Comparison of ENCODE assay signal across 15 cellular contexts in the genomic region with DNA sequence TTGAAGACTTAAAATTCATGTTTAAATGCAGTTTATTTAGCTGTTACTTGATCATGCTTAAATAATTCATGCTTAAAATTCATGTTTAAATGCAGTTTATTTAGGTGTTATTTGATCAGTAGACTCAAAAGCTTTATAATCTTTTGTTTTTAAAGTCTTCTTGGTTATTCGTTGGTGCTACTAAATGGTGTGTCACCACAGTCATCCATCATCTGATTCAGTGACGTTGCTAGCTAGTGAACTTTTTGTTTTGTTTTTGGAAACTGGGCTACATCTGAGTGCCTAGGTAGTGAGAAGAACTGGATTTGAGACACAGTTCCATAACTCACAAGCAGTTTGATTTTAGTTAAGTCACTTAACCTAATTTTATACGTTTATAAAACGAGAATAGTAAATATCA. TPM values are rescaled to one million over a fixed set of nuclear protein-coding genes. Genes with fewer than 3 reads are reported as not detected.
DNase-seq lines count a peak whose midpoint lies in the region; ATAC-seq and TF ChIP-seq lines count a peak whose summit lies in the region.
"Had no signal": no experiment of that assay in that cellular context is flagged by ENCODE, and none has a peak within 500 bp of the region (broad histone marks: within the 10 kb centered on the region; RNA-seq: fewer than 3 reads in every experiment).

No MANE protein-coding gene starts in this region.

- H3K4me1 ChIP-seq in mesenchymal stem cell (ENCODE audit: control insufficient read depth, insufficient read depth, low read depth, low read length) (peaks cover 3% of the 10 kb centered on the region), right atrium auricular region (peaks cover 0 to 38% of the 10 kb centered on the region in 2 donors)
- H3K4me1 ChIP-seq: SJSA1 had no signal

- no peaks in the 10 kb centered on the region for H3K27me3 Mint-ChIP-seq in effector memory CD8-positive, alpha-beta T cell
- no peaks in the 10 kb centered on the region for H3K27me3 Mint-ChIP-seq in CD14-positive monocyte (ENCODE audit: low read depth in 3 of 3)
- H3K27me3 Mint-ChIP-seq: activated naive CD4-positive, alpha-beta T cell treated with anti-CD3 and anti-CD28 coated beads, Interleukin-2, amount 50 U/mL, for 24 hours; stimulated activated naive CD8-positive, alpha-beta T cell treated with anti-CD3 and anti-CD28 coated beads, Interleukin-15, amount 100 ng/mL, for 72 hours had no signal

- H3K27ac ChIP-seq in mesenchymal stem cell (ENCODE audit: low read length, poor library complexity, severe bottlenecking): peak overlapping the region; percentile 23
- peak overlapping the region in 1 of 2 donors; percentile 18 for H3K27ac ChIP-seq in right atrium auricular region
- H3K27ac ChIP-seq: BLaER1 treated with 17β-estradiol and CSF1 and Interleukin-3, amounts not matched to agents 10 nM and 100 nM; KMS-11; SJSA1 had no signal

- H3K9me3 ChIP-seq in mesenchymal stem cell (ENCODE audit: control insufficient read depth, low read length) (no peaks in the 10 kb centered on the region), right atrium auricular region (no peaks in the 10 kb centered on the region)
- H3K9me3 ChIP-seq: SJSA1 had no signal

- intact Hi-C loops in CD14-positive monocyte (cut with micrococcal nuclease): no loop called here

- DNase-seq in AG08396 (ENCODE audit: low spot score) (peak; percentile 24), M059J (ENCODE audit: low read depth) (peak; percentile 80), mesenchymal stem cell (peak; percentile 65), CD14-positive monocyte (ENCODE audit: low spot score) (no peak), NCI-H510A treated with DMSO at 0.1 percent for 48 hours (lab: John Stamatoyannopoulos, UW) (no peak), right atrium auricular region (ENCODE audit: low spot score) (no peak)
- DNase-seq in effector memory CD8-positive, alpha-beta T cell: no peak
- no peak for DNase-seq in stimulated activated CD4-positive, alpha-beta T cell treated with anti-CD3 and anti-CD28 coated beads, Interleukin-4, amount 100 ng/mL, for 24 hours
- DNase-seq: activated CD4-positive, alpha-beta T cell treated with anti-CD3 and anti-CD28 coated beads for 1 hour; effector memory CD4-positive, alpha-beta T cell; stimulated activated naive CD8-positive, alpha-beta T cell treated with anti-CD3 and anti-CD28 coated beads, Interleukin-15, amount 100 ng/mL, for 72 hours had no signal

- no peak overlapping the region for H3K18ac ChIP-seq in mesenchymal stem cell (ENCODE audit: low read depth in 1 of 2, low read length in 2 of 2)

- peaks cover 54 to 74% of the 10 kb centered on the region in 2 donors for H3K4me1 Mint-ChIP-seq in effector memory CD8-positive, alpha-beta T cell (ENCODE audit: low read depth in 2 of 2)
- peaks cover 40% of the 10 kb centered on the region for H3K4me1 Mint-ChIP-seq in CD14-positive monocyte

- H3K36me3 ChIP-seq in mesenchymal stem cell (ENCODE audit: control insufficient read depth in 1 of 2, insufficient read depth in 2 of 2, low read depth in 1 of 2, low read length in 2 of 2): no peaks in the 10 kb centered on the region
- H3K36me3 ChIP-seq in right atrium auricular region: no peaks in the 10 kb centered on the region
- H3K36me3 ChIP-seq: SJSA1 had no signal

- H3K9me3 Mint-ChIP-seq in effector memory CD8-positive, alpha-beta T cell: no peaks in the 10 kb centered on the region
- H3K9me3 Mint-ChIP-seq in CD14-positive monocyte: no peaks in the 10 kb centered on the region
- H3K9me3 Mint-ChIP-seq: stimulated activated naive CD8-positive, alpha-beta T cell treated with anti-CD3 and anti-CD28 coated beads, Interleukin-15, amount 100 ng/mL, for 72 hours had no signal

- H3K23ac ChIP-seq in mesenchymal stem cell (ENCODE audit: low read length in 2 of 2): no peak overlapping the region

- H3K4me3 ChIP-seq in mesenchymal stem cell (ENCODE audit: insufficient read depth in 1 of 2, low read depth in 1 of 2, low read length in 2 of 2): no peak overlapping the region
- H3K4me3 ChIP-seq in right atrium auricular region: no peak overlapping the region
- H3K4me3 ChIP-seq: BLaER1 treated with 17β-estradiol and CSF1 and Interleukin-3, amounts not matched to agents 10 nM and 100 nM; SJSA1 had no signal

- no peak overlapping the region for H3K14ac ChIP-seq in mesenchymal stem cell (ENCODE audit: low read length in 2 of 2)

- H4K91ac ChIP-seq in mesenchymal stem cell (ENCODE audit: low read length): no peak overlapping the region

- no peaks in the 10 kb centered on the region for H3K79me1 ChIP-seq in mesenchymal stem cell (replicated peaks; ENCODE audit: low read length, poor library complexity, severe bottlenecking)

- H2BK15ac ChIP-seq in mesenchymal stem cell (ENCODE audit: low read depth, poor library complexity, severe bottlenecking): no peak overlapping the region

- no peak overlapping the region for H2BK5ac ChIP-seq in mesenchymal stem cell (ENCODE audit: low read depth, low read length, poor library complexity, severe bottlenecking)

- whole genome bisulfite sequencing in mesenchymal stem cell: 14% methylated on average over 2 of the region's 4 CpGs

- H3K27me3 ChIP-seq in mesenchymal stem cell (ENCODE audit: control insufficient read depth in 1 of 2, insufficient read depth in 1 of 2, low read length in 2 of 2) (no peaks in the 10 kb centered on the region), right atrium auricular region (no peaks in the 10 kb centered on the region)
- H3K27me3 ChIP-seq: BLaER1 treated with 17β-estradiol and CSF1 and Interleukin-3, amounts not matched to agents 10 nM and 100 nM; SJSA1 had no signal

- peak overlapping the region in 1 of 2 donors; percentile 48 for H3K4me3 Mint-ChIP-seq in effector memory CD8-positive, alpha-beta T cell
- H3K4me3 Mint-ChIP-seq in CD14-positive monocyte: no peak overlapping the region
- H3K4me3 Mint-ChIP-seq: activated naive CD4-positive, alpha-beta T cell treated with anti-CD3 and anti-CD28 coated beads, Interleukin-2, amount 50 U/mL, for 24 hours; stimulated activated naive CD8-positive, alpha-beta T cell treated with anti-CD3 and anti-CD28 coated beads, Interleukin-15, amount 100 ng/mL, for 72 hours had no signal

- no peak overlapping the region for H2BK120ac ChIP-seq in mesenchymal stem cell (ENCODE audit: low read depth, low read length)

- no peak overlapping the region for H3K4me2 ChIP-seq in mesenchymal stem cell (ENCODE audit: low read length, poor library complexity, severe bottlenecking)
- H3K4me2 ChIP-seq: BLaER1 treated with 17β-estradiol and CSF1 and Interleukin-3, amounts not matched to agents 10 nM and 100 nM; KMS-11 had no signal

- H2AK5ac ChIP-seq in mesenchymal stem cell (ENCODE audit: low read length, severe bottlenecking): no peak overlapping the region

- no peak overlapping the region for H2BK12ac ChIP-seq in mesenchymal stem cell (ENCODE audit: low read length in 2 of 2)

- TF ChIP-seq CTCF in CD14-positive monocyte (IDR thresholded peaks at IDR 0.05) (no peak), right atrium auricular region (IDR thresholded peaks at IDR 0.05) (no peak)

- H4K8ac ChIP-seq in mesenchymal stem cell (ENCODE audit: low read length): no peak overlapping the region

- no peak overlapping the region for H3K4ac ChIP-seq in mesenchymal stem cell (ENCODE audit: low read depth in 1 of 2, low read length in 2 of 2)

- H3K27ac Mint-ChIP-seq in effector memory CD8-positive, alpha-beta T cell: peak overlapping the region in 1 of 2 donors; percentile 84
- peak overlapping the region in 3 of 7 donors; percentile 4 to 63 (median 50) for H3K27ac Mint-ChIP-seq in CD14-positive monocyte
- H3K27ac Mint-ChIP-seq: stimulated activated naive CD8-positive, alpha-beta T cell treated with anti-CD3 and anti-CD28 coated beads, Interleukin-15, amount 100 ng/mL, for 72 hours had no signal

- H3K9ac ChIP-seq in mesenchymal stem cell (ENCODE audit: low read length): peak overlapping the region; percentile 70
- H3K9ac ChIP-seq: BLaER1 treated with 17β-estradiol and CSF1 and Interleukin-3, amounts not matched to agents 10 nM and 100 nM; KMS-11 had no signal

- H3K36me3 Mint-ChIP-seq in effector memory CD8-positive, alpha-beta T cell (ENCODE audit: insufficient read depth): peaks cover 14% of the 10 kb centered on the region
- peaks cover 3 to 21% of the 10 kb centered on the region in 2 donors for H3K36me3 Mint-ChIP-seq in CD14-positive monocyte

- H2AFZ ChIP-seq in mesenchymal stem cell (ENCODE audit: low read depth, low read length): no peak overlapping the region

- ATAC-seq in effector memory CD8-positive, alpha-beta T cell (replicated peaks): peak; percentile 49
- ATAC-seq: stimulated activated naive CD8-positive, alpha-beta T cell treated with anti-CD3 and anti-CD28 coated beads, Interleukin-15, amount 100 ng/mL, for 72 hours had no signal

RNA-seq across cellular contexts. Expression of a gene that starts 20.9 kb away (rescaled TPM):
- total RNA-seq in M059J (2014; rRNA removed; shearing (Covaris generic)): 24.8 and 38.5 TPM in 2 replicates
- polyA plus RNA-seq in mesenchymal stem cell (2013, experiment 1 of 2): 18.9 TPM
- 18.8 TPM for polyA plus RNA-seq in mesenchymal stem cell (2013, experiment 2 of 2)
- polyA plus RNA-seq in CD14-positive monocyte: 1 to 10 TPM; 2.8 to 4.2 TPM
- 10 to 100 TPM; 44.4 to 46.9 TPM for total RNA-seq in right atrium auricular region

Comparison
In these comparisons a context has a peak if more than half of its experiments do, and no peak if none do; other contexts are left out.
1. DNase-seq: peak in AG08396 (single experiment), M059J (single experiment) and mesenchymal stem cell (single experiment); none in effector memory CD8-positive, alpha-beta T cell (0 of 3), stimulated activated CD4-positive, alpha-beta T cell treated with anti-CD3 and anti-CD28 coated beads, Interleukin-4, amount 100 ng/mL, for 24 hours (single experiment), CD14-positive monocyte (single experiment), NCI-H510A treated with DMSO at 0.1 percent for 48 hours (single experiment) and right atrium auricular region (single experiment).